In the genomic region with DNA sequence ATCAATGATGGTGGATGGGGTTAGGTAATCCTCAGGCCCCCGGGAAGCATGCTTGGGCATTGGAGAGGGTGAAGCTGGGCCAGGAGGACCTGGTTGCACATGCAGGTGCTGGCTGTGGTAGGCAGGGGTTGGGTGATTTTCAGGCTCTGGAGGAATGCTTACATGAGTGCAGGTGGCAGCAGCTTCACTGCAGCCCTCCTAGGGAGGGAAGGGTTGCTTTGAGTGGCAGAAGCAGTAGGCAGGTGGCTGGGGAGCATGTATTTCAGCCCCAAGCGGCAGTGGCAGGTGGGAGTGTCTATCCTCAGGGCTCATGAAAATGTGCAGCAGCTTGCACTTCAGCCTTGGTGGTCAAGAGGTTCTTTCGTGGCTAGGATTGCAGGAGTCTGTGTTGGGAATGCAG, we compare ENCODE assay signal across 14 cellular contexts.
"Had no signal": no experiment of that assay in that cellular context is flagged by ENCODE, and none has a peak within 500 bp of the region (broad histone marks: within the 10 kb centered on the region; RNA-seq: fewer than 3 reads in every experiment).

No MANE protein-coding gene starts in this region.

- H3K27ac Mint-ChIP-seq: activated CD4-positive, alpha-beta memory T cell treated with anti-CD3 and anti-CD28 coated beads, Interleukin-2, amount 10 ng/mL, durations not matched to agents 7 days and 5 days; brain; neural progenitor cell had no signal

- H3K27ac ChIP-seq: neural progenitor cell, ovary, tibial nerve, vagina had no signal

- H3K36me3 Mint-ChIP-seq: brain, neural progenitor cell had no signal

- ATAC-seq: activated CD4-positive, CD25-positive, alpha-beta regulatory T cell treated with anti-CD3 and anti-CD28 coated beads, Interleukin-2, amount 50 U/mL, for 24 hours; left lung had no signal

- H3K4me3 Mint-ChIP-seq: activated CD4-positive, alpha-beta memory T cell treated with anti-CD3 and anti-CD28 coated beads, Interleukin-2, amount 10 ng/mL, durations not matched to agents 7 days and 5 days; brain; neural progenitor cell had no signal

- DNase-seq: activated CD4-positive, alpha-beta memory T cell treated with anti-CD3 and anti-CD28 coated beads, Interleukin-2, amount 10 ng/mL, durations not matched to agents 7 days and 5 days; activated CD8-positive, alpha-beta memory T cell treated with anti-CD3 and anti-CD28 coated beads, Interleukin-2, amount 50 U/mL, for 48 hours; activated naive CD4-positive, alpha-beta T cell treated with anti-CD3 and anti-CD28 coated beads, Interleukin-2, amount 50 U/mL, for 16 hours; amygdala; dermis blood vessel endothelial cell; left lung; ovary; stimulated activated CD4-positive, alpha-beta T cell treated with anti-CD3 and anti-CD28 coated beads, Interleukin-15, amount 100 ng/mL, for 24 hours; stimulated activated CD4-positive, alpha-beta T cell treated with anti-CD3 and anti-CD28 coated beads, Interleukin-4, amount 100 ng/mL, for 24 hours had no signal
